ENCODE assay signal across 9 cellular contexts in genomic region chr2:162327134-162327769, GRCh38. TPM values are rescaled to one million over a fixed set of nuclear protein-coding genes. Genes with fewer than 3 reads are reported as not detected.
DNase-seq lines count a peak whose midpoint lies in the region; ATAC-seq and TF ChIP-seq lines count a peak whose summit lies in the region.
"Had no signal": no experiment of that assay in that cellular context is flagged by ENCODE, and none has a peak within 500 bp of the region (broad histone marks: within the 10 kb centered on the region; RNA-seq: fewer than 3 reads in every experiment).

No MANE protein-coding gene starts in this region.

- no peaks in the 10 kb centered on the region for H3K27me3 ChIP-seq in Panc1 (ENCODE audit: control insufficient read depth, insufficient read depth, low read length)

- TF ChIP-seq POLR2A in erythroblast (IDR thresholded peaks at IDR 0.05; ENCODE audit: low read length): no peak

- peak; percentile 44 for ATAC-seq in activated naive CD8-positive, alpha-beta T cell treated with anti-CD3 and anti-CD28 coated beads, Interleukin-2, amount 10 ng/mL, durations not matched to agents 7 days and 5 days (ENCODE audit: low read depth)
- ATAC-seq in Panc1: no peak
- ATAC-seq in stimulated activated naive CD8-positive, alpha-beta T cell treated with anti-CD3 and anti-CD28 coated beads, Interleukin-15, amount 100 ng/mL, for 72 hours: peak; percentile 53

- no peaks in the 10 kb centered on the region for H3K4me1 ChIP-seq in Panc1 (ENCODE audit: control insufficient read depth, insufficient read depth, low read length)

- H3K27ac ChIP-seq in Panc1 (ENCODE audit: low read length): no peak overlapping the region

- no peaks in the 10 kb centered on the region for H3K9me3 Mint-ChIP-seq in activated naive CD8-positive, alpha-beta T cell treated with anti-CD3 and anti-CD28 coated beads, Interleukin-2, amount 10 ng/mL, durations not matched to agents 7 days and 5 days
- H3K9me3 Mint-ChIP-seq in activated naive CD8-positive, alpha-beta T cell treated with anti-CD3 and anti-CD28 coated beads for 36 hours: no peaks in the 10 kb centered on the region
- no peaks in the 10 kb centered on the region for H3K9me3 Mint-ChIP-seq in stimulated activated naive CD8-positive, alpha-beta T cell treated with anti-CD3 and anti-CD28 coated beads, Interleukin-15, amount 100 ng/mL, for 72 hours

- no peaks in the 10 kb centered on the region for H3K27me3 Mint-ChIP-seq in activated naive CD8-positive, alpha-beta T cell treated with anti-CD3 and anti-CD28 coated beads, Interleukin-2, amount 10 ng/mL, durations not matched to agents 7 days and 5 days
- H3K27me3 Mint-ChIP-seq in activated naive CD8-positive, alpha-beta T cell treated with anti-CD3 and anti-CD28 coated beads for 36 hours: no peaks in the 10 kb centered on the region
- H3K27me3 Mint-ChIP-seq in stimulated activated naive CD8-positive, alpha-beta T cell treated with anti-CD3 and anti-CD28 coated beads, Interleukin-15, amount 100 ng/mL, for 72 hours: no peaks in the 10 kb centered on the region

- POLR2A ChIA-PET in activated naive CD8-positive, alpha-beta T cell treated with anti-CD3 and anti-CD28 coated beads, Interleukin-2, amount 10 ng/mL, durations not matched to agents 7 days and 5 days (lab: Charles Lee): interaction anchor here (0.7 kb wide), 1 partner anchor 16 kb away, joined by 5 read pairs; no protein-coding TSS in a partner anchor
- POLR2A ChIA-PET in Panc1 (lab: Charles Lee): no interaction called here

- H3K27ac Mint-ChIP-seq in activated naive CD8-positive, alpha-beta T cell treated with anti-CD3 and anti-CD28 coated beads, Interleukin-2, amount 10 ng/mL, durations not matched to agents 7 days and 5 days: peak overlapping the region; percentile 64
- no peak overlapping the region for H3K27ac Mint-ChIP-seq in activated naive CD8-positive, alpha-beta T cell treated with anti-CD3 and anti-CD28 coated beads for 36 hours
- H3K27ac Mint-ChIP-seq in stimulated activated naive CD8-positive, alpha-beta T cell treated with anti-CD3 and anti-CD28 coated beads, Interleukin-15, amount 100 ng/mL, for 72 hours: peak overlapping the region in 1 of 2 donors; percentile 56

- H3K4me3 ChIP-seq in Panc1 (ENCODE audit: low read depth in 2 of 2, low read length in 2 of 2): no peak overlapping the region

- in situ Hi-C loops in Panc1 (cut with HindIII; ENCODE audit: low pct_unique_long_range_greater_than_20kb, low sequenced_read_pairs): no loop called here

- no peaks in the 10 kb centered on the region for H3K9me3 ChIP-seq in Panc1 (ENCODE audit: control insufficient read depth, insufficient read depth, low read depth, low read length)

- no peaks in the 10 kb centered on the region for H3K36me3 ChIP-seq in Panc1 (ENCODE audit: control insufficient read depth, insufficient read depth, low read length)

- peaks cover 2% of the 10 kb centered on the region for H3K36me3 Mint-ChIP-seq in activated naive CD8-positive, alpha-beta T cell treated with anti-CD3 and anti-CD28 coated beads, Interleukin-2, amount 10 ng/mL, durations not matched to agents 7 days and 5 days
- H3K36me3 Mint-ChIP-seq in activated naive CD8-positive, alpha-beta T cell treated with anti-CD3 and anti-CD28 coated beads for 36 hours: no peaks in the 10 kb centered on the region

- no TSS peak for BruUV-seq in Panc1 (replicated peaks; lab: Mats Ljungman, UMichigan)

- peaks cover 11% of the 10 kb centered on the region for H3K4me1 Mint-ChIP-seq in activated naive CD8-positive, alpha-beta T cell treated with anti-CD3 and anti-CD28 coated beads, Interleukin-2, amount 10 ng/mL, durations not matched to agents 7 days and 5 days
- H3K4me1 Mint-ChIP-seq in activated naive CD8-positive, alpha-beta T cell treated with anti-CD3 and anti-CD28 coated beads for 36 hours: no peaks in the 10 kb centered on the region
- H3K4me1 Mint-ChIP-seq in stimulated activated naive CD8-positive, alpha-beta T cell treated with anti-CD3 and anti-CD28 coated beads, Interleukin-15, amount 100 ng/mL, for 72 hours: peaks cover 4% of the 10 kb centered on the region

- peak; percentile 76 for TF ChIP-seq CTCF in Panc1 (IDR thresholded peaks at IDR 0.05)

- CTCF ChIA-PET in Panc1 (lab: Charles Lee): no interaction called here

- DNase-seq in activated naive CD8-positive, alpha-beta T cell treated with anti-CD3 and anti-CD28 coated beads, Interleukin-2, amount 10 ng/mL, durations not matched to agents 7 days and 5 days: no peak
- no peak for DNase-seq in activated naive CD8-positive, alpha-beta T cell treated with anti-CD3 and anti-CD28 coated beads for 36 hours
- DNase-seq in Panc1 (ENCODE audit: low read depth, low spot score): no peak
- DNase-seq in erythroblast (lab: John Stamatoyannopoulos, UW): peak; percentile 49 to 63
- peak in 1 of 2 donors; percentile 16 for DNase-seq in stimulated activated naive CD8-positive, alpha-beta T cell treated with anti-CD3 and anti-CD28 coated beads, Interleukin-15, amount 100 ng/mL, for 72 hours
- no peak for DNase-seq in posterior vena cava (ENCODE audit: low spot score)
- DNase-seq in NCI-H2227 treated with DMSO at 0.1 percent for 48 hours (lab: John Stamatoyannopoulos, UW): no peak
- DNase-seq in NCI-H146 (lab: John Stamatoyannopoulos, UW): no peak
- DNase-seq: SHP77 treated with DMSO at 0.1 percent for 48 hours had no signal

- intact Hi-C loops in Panc1 (cut with micrococcal nuclease; ENCODE audit: unreplicated experiment): no loop called here
- intact Hi-C loops in posterior vena cava (cut with DNase I): no loop called here

- no peak overlapping the region for H3K4me3 Mint-ChIP-seq in activated naive CD8-positive, alpha-beta T cell treated with anti-CD3 and anti-CD28 coated beads, Interleukin-2, amount 10 ng/mL, durations not matched to agents 7 days and 5 days
- H3K4me3 Mint-ChIP-seq in activated naive CD8-positive, alpha-beta T cell treated with anti-CD3 and anti-CD28 coated beads for 36 hours: no peak overlapping the region
- H3K4me3 Mint-ChIP-seq in stimulated activated naive CD8-positive, alpha-beta T cell treated with anti-CD3 and anti-CD28 coated beads, Interleukin-15, amount 100 ng/mL, for 72 hours: no peak overlapping the region

RNA-seq across cellular contexts. Expression of gene IFIH1, which starts 8.8 kb away (rescaled TPM):
- total RNA-seq in activated naive CD8-positive, alpha-beta T cell treated with anti-CD3 and anti-CD28 coated beads, Interleukin-2, amount 10 ng/mL, durations not matched to agents 7 days and 5 days: 10 to 100 TPM; 45.9 to 50.4 TPM
- 10 to 100 TPM; 35.9 to 36.8 TPM for total RNA-seq in activated naive CD8-positive, alpha-beta T cell treated with anti-CD3 and anti-CD28 coated beads for 36 hours
- total RNA-seq in Panc1 (2021; ENCODE audit: unreplicated experiment): 15.4 TPM
- 5.7 TPM for polyA plus RNA-seq in Panc1 (2012; ENCODE audit: insufficient read length)
- total RNA-seq in posterior vena cava: 10 to 100 TPM; 11.1 to 16.8 TPM

RNA-seq across cellular contexts. Expression of gene GCA, which starts 16.7 kb away (rescaled TPM):
- total RNA-seq in activated naive CD8-positive, alpha-beta T cell treated with anti-CD3 and anti-CD28 coated beads, Interleukin-2, amount 10 ng/mL, durations not matched to agents 7 days and 5 days: 10 to 100 TPM; 14.7 to 20.9 TPM
- total RNA-seq in activated naive CD8-positive, alpha-beta T cell treated with anti-CD3 and anti-CD28 coated beads for 36 hours: 10 to 100 TPM; 20.8 to 21.5 TPM
- total RNA-seq in Panc1 (2021; ENCODE audit: unreplicated experiment) (21.3 TPM), posterior vena cava (10 to 100 TPM; 21.1 to 38.9 TPM)
- 21.4 TPM for polyA plus RNA-seq in Panc1 (2012; ENCODE audit: insufficient read length)

Comparison
In these comparisons a context has a peak if more than half of its experiments do, and no peak if none do; other contexts are left out.
1. DNase-seq: peak in erythroblast (2 of 2); none in activated naive CD8-positive, alpha-beta T cell treated with anti-CD3 and anti-CD28 coated beads, Interleukin-2, amount 10 ng/mL, durations not matched to agents 7 days and 5 days (single experiment), activated naive CD8-positive, alpha-beta T cell treated with anti-CD3 and anti-CD28 coated beads for 36 hours (single experiment), Panc1 (single experiment), posterior vena cava (single experiment), NCI-H2227 treated with DMSO at 0.1 percent for 48 hours (single experiment) and NCI-H146 (single experiment).